In genomic region chr3:141648055-141648910, GRCh38 we compare ENCODE assay signal across 26 cellular contexts.
"Had no signal": no experiment of that assay in that cellular context is flagged by ENCODE, and none has a peak within 500 bp of the region (broad histone marks: within the 10 kb centered on the region; RNA-seq: fewer than 3 reads in every experiment).

No MANE protein-coding gene starts in this region.

- H3K36me3 Mint-ChIP-seq: activated naive CD8-positive, alpha-beta T cell treated with anti-CD3 and anti-CD28 coated beads for 36 hours; natural killer cell treated with Interleukin-12 subunit alpha and Interleukin-12 subunit beta and Interleukin-15 and Interleukin-18, amount 100 ng/mL, for 72 hours; stimulated activated effector memory CD8-positive, alpha-beta T cell treated with anti-CD3 and anti-CD28 coated beads, Interleukin-12 subunit alpha, Interleukin-12 subunit beta, amount 100 ng/mL, for 72 hours had no signal

- H3K36me3 ChIP-seq: esophagus muscularis mucosa, left ventricle myocardium inferior, neutrophil, ovary, stomach, suprapubic skin, tibial nerve, WERI-Rb-1 had no signal

- H3K27me3 ChIP-seq: esophagus muscularis mucosa, hepatocyte, neutrophil, ovary, stomach, suprapubic skin, tibial nerve had no signal

- H3K27ac ChIP-seq: coronary artery, esophagus muscularis mucosa, hepatocyte, left ventricle myocardium inferior, neutrophil, ovary, psoas muscle, skin epidermis, suprapubic skin, tibial nerve, WERI-Rb-1 had no signal

- H3K4me1 ChIP-seq: esophagus muscularis mucosa, psoas muscle had no signal

- DNase-seq: activated CD8-positive, alpha-beta memory T cell treated with anti-CD3 and anti-CD28 coated beads, Interleukin-2, amount 50 U/mL, for 48 hours; activated naive CD4-positive, alpha-beta T cell; activated naive CD8-positive, alpha-beta T cell treated with anti-CD3 and anti-CD28 coated beads for 36 hours; activated T-cell treated with anti-CD3 and anti-CD28 coated beads, Interleukin-2, amount 50 U/mL, for 4 hours; cerebellar nuclear complex; glutamatergic neuron; kidney glomerular epithelial cell; left ventricle myocardium inferior; midbrain; ovary; psoas muscle; right cardiac atrium; stimulated activated CD4-positive, alpha-beta T cell treated with anti-CD3 and anti-CD28 coated beads, Interleukin-2, amount 100 ng/mL, for 24 hours; stomach; WERI-Rb-1 had no signal

- H3K4me3 Mint-ChIP-seq: activated naive CD8-positive, alpha-beta T cell treated with anti-CD3 and anti-CD28 coated beads for 36 hours; activated T-cell treated with anti-CD3 and anti-CD28 coated beads, Interleukin-2, amount 50 U/mL, for 4 hours; natural killer cell treated with Interleukin-12 subunit alpha and Interleukin-12 subunit beta and Interleukin-15 and Interleukin-18, amount 100 ng/mL, for 72 hours; stimulated activated effector memory CD8-positive, alpha-beta T cell treated with anti-CD3 and anti-CD28 coated beads, Interleukin-12 subunit alpha, Interleukin-12 subunit beta, amount 100 ng/mL, for 72 hours; T-helper 2 cell treated with Interferon-gamma antibody and Interleukin-4, amounts not matched to agents 5 μg/mL and 100 μg/mL, for 36 hours had no signal

- ATAC-seq: activated T-cell treated with anti-CD3 and anti-CD28 coated beads, Interleukin-2, amount 50 U/mL, for 4 hours; natural killer cell treated with Interleukin-12 subunit alpha and Interleukin-12 subunit beta and Interleukin-15 and Interleukin-18, amount 100 ng/mL, for 72 hours; psoas muscle; right cardiac atrium; stimulated activated effector memory CD8-positive, alpha-beta T cell treated with anti-CD3 and anti-CD28 coated beads, Interleukin-12 subunit alpha, Interleukin-12 subunit beta, amount 100 ng/mL, for 72 hours had no signal

- H3K27me3 Mint-ChIP-seq: activated naive CD8-positive, alpha-beta T cell treated with anti-CD3 and anti-CD28 coated beads for 36 hours had no signal

- H3K4me1 Mint-ChIP-seq: activated naive CD8-positive, alpha-beta T cell treated with anti-CD3 and anti-CD28 coated beads for 36 hours had no signal

- H3K4me3 ChIP-seq: coronary artery, esophagus muscularis mucosa, hepatocyte, left ventricle myocardium inferior, ovary, psoas muscle, skin epidermis, stomach, suprapubic skin, tibial nerve had no signal

- H3K9me3 Mint-ChIP-seq: activated naive CD8-positive, alpha-beta T cell treated with anti-CD3 and anti-CD28 coated beads for 36 hours; activated T-cell treated with anti-CD3 and anti-CD28 coated beads, Interleukin-2, amount 50 U/mL, for 4 hours; activated T-helper 2 cell treated with anti-CD3 and anti-CD28 coated beads, Interferon-gamma antibody, Interleukin-2, Interleukin-4, amounts not matched to agents 10 μg/mL and 5 μg/mL and 100 μg/mL, durations not matched to agents 14 hours and 24 hours and 36 hours; natural killer cell treated with Interleukin-12 subunit alpha and Interleukin-12 subunit beta and Interleukin-15 and Interleukin-18, amount 100 ng/mL, for 72 hours; stimulated activated effector memory CD8-positive, alpha-beta T cell treated with anti-CD3 and anti-CD28 coated beads, Interleukin-12 subunit alpha, Interleukin-12 subunit beta, amount 100 ng/mL, for 72 hours; T-helper 2 cell treated with Interferon-gamma antibody and Interleukin-4, amounts not matched to agents 5 μg/mL and 100 μg/mL, for 36 hours had no signal

- H3K27ac Mint-ChIP-seq: activated naive CD8-positive, alpha-beta T cell treated with anti-CD3 and anti-CD28 coated beads for 36 hours; activated T-helper 2 cell treated with anti-CD3 and anti-CD28 coated beads, Interferon-gamma antibody, Interleukin-2, Interleukin-4, amounts not matched to agents 10 μg/mL and 5 μg/mL and 100 μg/mL, durations not matched to agents 14 hours and 24 hours and 36 hours; natural killer cell treated with Interleukin-12 subunit alpha and Interleukin-12 subunit beta and Interleukin-15 and Interleukin-18, amount 100 ng/mL, for 72 hours; stimulated activated effector memory CD8-positive, alpha-beta T cell treated with anti-CD3 and anti-CD28 coated beads, Interleukin-12 subunit alpha, Interleukin-12 subunit beta, amount 100 ng/mL, for 72 hours; T-helper 2 cell treated with Interferon-gamma antibody and Interleukin-4, amounts not matched to agents 5 μg/mL and 100 μg/mL, for 36 hours had no signal

- H3K9me3 ChIP-seq: esophagus muscularis mucosa, left ventricle myocardium inferior, neutrophil, ovary, psoas muscle, stomach, suprapubic skin, tibial nerve had no signal
